12 cellular contexts compared by ENCODE assay signal in genomic region chr18:48859311-48860275, GRCh38.
DNase-seq lines count a peak whose midpoint lies in the region; ATAC-seq and TF ChIP-seq lines count a peak whose summit lies in the region.
"Had no signal": no experiment of that assay in that cellular context is flagged by ENCODE, and none has a peak within 500 bp of the region (broad histone marks: within the 10 kb centered on the region; RNA-seq: fewer than 3 reads in every experiment).

No MANE protein-coding gene starts in this region.

- no peaks in the 10 kb centered on the region for H3K27me3 ChIP-seq in H7 (ENCODE audit: control insufficient read depth, insufficient read depth, low read length)
- H3K27me3 ChIP-seq in SK-N-SH (ENCODE audit: insufficient read depth): no peaks in the 10 kb centered on the region
- H3K27me3 ChIP-seq in heart right ventricle: no peaks in the 10 kb centered on the region

- peak; percentile 20 for TF ChIP-seq RAD21 in SK-N-SH (IDR thresholded peaks at IDR 0.05; ENCODE audit: low read length)

- H3K36me3 Mint-ChIP-seq in activated T-cell treated with anti-CD3 and anti-CD28 coated beads, Interleukin-2, amount 50 U/mL, for 24 hours (ENCODE audit: low read depth): no peaks in the 10 kb centered on the region
- H3K36me3 Mint-ChIP-seq: CD8-positive, alpha-beta memory T cell had no signal

- H3K36me3 ChIP-seq in H7 (replicated peaks; ENCODE audit: control insufficient read depth, insufficient read depth, low read length) (no peaks in the 10 kb centered on the region), SK-N-SH (replicated peaks in 1 of 2; ENCODE audit: control insufficient read depth in 1 of 2, insufficient read depth in 2 of 2, low read length in 1 of 2) (peaks cover 11 to 22% of the 10 kb centered on the region in 2 experiments), heart right ventricle (peaks cover 0 to 41% (median 0%) of the 10 kb centered on the region in 9 donors)

- H3K4me1 ChIP-seq in SK-N-SH (ENCODE audit: control insufficient read depth in 1 of 2, insufficient read depth in 2 of 2, low read depth in 1 of 2, low read length in 1 of 2): peaks cover 3 to 42% of the 10 kb centered on the region in 2 experiments; a peak in 3 of 4 replicates
- peaks cover 0 to 32% (median 6%) of the 10 kb centered on the region in 9 donors for H3K4me1 ChIP-seq in heart right ventricle

- H2AFZ ChIP-seq in SK-N-SH (ENCODE audit: low read depth): no peak overlapping the region

- ATAC-seq in heart right ventricle: peak in 5 of 8 donors; percentile 3 to 45 (median 26)

- WGBS in SK-N-SH (ENCODE audit: low lambda C conversion rate): 52% methylated on average over 11 of the region's 43 CpGs
- WGBS in heart right ventricle, 2 donors: 68 to 70% methylated on average over 43 of the region's 43 CpGs

- H4K20me1 ChIP-seq in SK-N-SH (ENCODE audit: insufficient read depth): no peaks in the 10 kb centered on the region

- no peaks in the 10 kb centered on the region for H3K9me3 ChIP-seq in SK-N-SH
- no peaks in the 10 kb centered on the region for H3K9me3 ChIP-seq in heart right ventricle

- no peak overlapping the region for H3K4me3 ChIP-seq in H7 (ENCODE audit: insufficient read depth, low read depth, low read length)
- H3K4me3 ChIP-seq in SK-N-SH (ENCODE audit: low read depth in 2 of 2, low read length in 1 of 2): no peak overlapping the region; a peak in 1 of 4 replicates
- H3K4me3 ChIP-seq in heart right ventricle: peak overlapping the region in 1 of 10 donors; percentile 4

- H3K4me1 Mint-ChIP-seq in activated T-cell treated with anti-CD3 and anti-CD28 coated beads, Interleukin-2, amount 50 U/mL, for 24 hours (ENCODE audit: low read depth): peaks cover 18% of the 10 kb centered on the region

- no peak overlapping the region for H3K4me2 ChIP-seq in SK-N-SH

- no peaks in the 10 kb centered on the region for H3K9me2 ChIP-seq in SK-N-SH

- H3K27ac Mint-ChIP-seq in activated T-cell treated with anti-CD3 and anti-CD28 coated beads, Interleukin-2, amount 50 U/mL, for 24 hours: no peak overlapping the region

- H3F3A ChIP-seq in SK-N-SH (replicated peaks; ENCODE audit: insufficient read depth): no peaks in the 10 kb centered on the region

- CTCF ChIA-PET in SK-N-SH (lab: Yijun Ruan, JAX): interaction anchor here (0.6 to 4.6 kb wide), 17 partner anchors 11 to 374 kb away, joined by 3 to 21 read pairs (median 4); no protein-coding TSS in a partner anchor

- no peak for TF ChIP-seq CTCF in SK-N-SH (IDR thresholded peaks at IDR 0.05)
- TF ChIP-seq CTCF in heart right ventricle (IDR thresholded peaks at IDR 0.05): peak in 2 of 9 donors; percentile 4 to 12

- TF ChIP-seq EP300 in SK-N-SH (IDR thresholded peaks at IDR 0.05; ENCODE audit: borderline replicate concordance in 1 of 2, low read depth in 1 of 2, low read length in 1 of 2): peak in 1 of 2 experiments; percentile 42; a peak in 1 of 4 replicates

- no peak overlapping the region for H3K9ac ChIP-seq in SK-N-SH

- POLR2A ChIA-PET in SK-N-SH (lab: Yijun Ruan, JAX): interaction anchor here (0.6 to 1.9 kb wide), 14 partner anchors 17 to 769 kb away, joined by 3 to 11 read pairs (median 4); no protein-coding TSS in a partner anchor

- no peak overlapping the region for H3K4me3 Mint-ChIP-seq in activated T-cell treated with anti-CD3 and anti-CD28 coated beads, Interleukin-2, amount 50 U/mL, for 24 hours
- H3K4me3 Mint-ChIP-seq: CD8-positive, alpha-beta memory T cell had no signal

- H3K27ac ChIP-seq in SK-N-SH (ENCODE audit: low read depth in 2 of 2, low read length in 1 of 2) (peak overlapping the region in 1 of 2 experiments; percentile 99; a peak in 2 of 4 replicates), heart right ventricle (peak overlapping the region in 1 of 10 donors; percentile 12)

- H3K9me3 Mint-ChIP-seq in activated T-cell treated with anti-CD3 and anti-CD28 coated beads, Interleukin-2, amount 50 U/mL, for 24 hours: no peaks in the 10 kb centered on the region
- H3K9me3 Mint-ChIP-seq: CD8-positive, alpha-beta memory T cell had no signal

- intact Hi-C loops in heart right ventricle (cut with DNase I): loop anchor here in 1 of 10 donors (10.0 kb wide), 1 partner anchor 55 kb away; no protein-coding TSS in a partner anchor

- peaks cover 5% of the 10 kb centered on the region; the same call in 1 of the 2 replicates for H3K79me2 ChIP-seq in SK-N-SH (ENCODE audit: insufficient read depth)

- H3K27me3 Mint-ChIP-seq in activated T-cell treated with anti-CD3 and anti-CD28 coated beads, Interleukin-2, amount 50 U/mL, for 24 hours: no peaks in the 10 kb centered on the region
- H3K27me3 Mint-ChIP-seq: CD8-positive, alpha-beta memory T cell had no signal

- DNase-seq in H7: peak; percentile 87
- peak; percentile 92 for DNase-seq in SK-N-SH
- DNase-seq in heart right ventricle: no peak
- DNase-seq in nucleus accumbens (lab: John Stamatoyannopoulos, UW): peak in 55 of 56 donors; percentile 16 to 97 (median 86)
- DNase-seq in central memory CD4-positive, alpha-beta T cell: no peak
- no peak for DNase-seq in activated gamma-delta T cell (lab: John Stamatoyannopoulos, UW)
- no peak for DNase-seq in activated T-cell treated with anti-CD3 and anti-CD28 coated beads, Interleukin-2, amount 50 U/mL, for 24 hours
- no peak for DNase-seq in NCI-H510A (lab: John Stamatoyannopoulos, UW)
- DNase-seq: activated effector memory CD4-positive, alpha-beta T cell treated with Interleukin-2 at 50 U/mL for 16 hours; CD8-positive, alpha-beta memory T cell; stimulated activated CD4-positive, alpha-beta T cell treated with anti-CD3 and anti-CD28 coated beads, Interleukin-4, amount 100 ng/mL, for 24 hours; T-helper 9 cell had no signal

TF ChIP-seq in SK-N-SH, 30 proteins besides CTCF, POLR2A, EP300 and RAD21:
- TF ChIP-seq USF1 (IDR thresholded peaks at IDR 0.05; ENCODE audit: borderline replicate concordance, low read depth) (no peak), CHD2 (IDR thresholded peaks at IDR 0.05; ENCODE audit: low read length, partially characterized antibody) (peak; percentile 40), SMC3 (IDR thresholded peaks at IDR 0.05; ENCODE audit: low read depth, low read length) (peak; percentile 4; the same call in 1 of the 2 replicates), NFIC (IDR thresholded peaks at IDR 0.05; ENCODE audit: borderline replicate concordance) (no peak), FOXJ3 (CRISPR knock-in tag; IDR thresholded peaks at IDR 0.05) (peak; percentile 75), MXI1 (IDR thresholded peaks at IDR 0.05; ENCODE audit: low read depth, low read length) (peak; percentile 53; the same call in 1 of the 2 replicates)

Comparison
In these comparisons a context has a peak if more than half of its experiments do, and no peak if none do; other contexts are left out.
1. DNase-seq: peak in H7 (single experiment), SK-N-SH (single experiment) and nucleus accumbens (55 of 56); none in heart right ventricle (0 of 2), central memory CD4-positive, alpha-beta T cell (single experiment), activated gamma-delta T cell (single experiment), activated T-cell treated with anti-CD3 and anti-CD28 coated beads, Interleukin-2, amount 50 U/mL, for 24 hours (single experiment) and NCI-H510A (single experiment).